Comparison of ENCODE assay signal across 8 cellular contexts in the genomic region with DNA sequence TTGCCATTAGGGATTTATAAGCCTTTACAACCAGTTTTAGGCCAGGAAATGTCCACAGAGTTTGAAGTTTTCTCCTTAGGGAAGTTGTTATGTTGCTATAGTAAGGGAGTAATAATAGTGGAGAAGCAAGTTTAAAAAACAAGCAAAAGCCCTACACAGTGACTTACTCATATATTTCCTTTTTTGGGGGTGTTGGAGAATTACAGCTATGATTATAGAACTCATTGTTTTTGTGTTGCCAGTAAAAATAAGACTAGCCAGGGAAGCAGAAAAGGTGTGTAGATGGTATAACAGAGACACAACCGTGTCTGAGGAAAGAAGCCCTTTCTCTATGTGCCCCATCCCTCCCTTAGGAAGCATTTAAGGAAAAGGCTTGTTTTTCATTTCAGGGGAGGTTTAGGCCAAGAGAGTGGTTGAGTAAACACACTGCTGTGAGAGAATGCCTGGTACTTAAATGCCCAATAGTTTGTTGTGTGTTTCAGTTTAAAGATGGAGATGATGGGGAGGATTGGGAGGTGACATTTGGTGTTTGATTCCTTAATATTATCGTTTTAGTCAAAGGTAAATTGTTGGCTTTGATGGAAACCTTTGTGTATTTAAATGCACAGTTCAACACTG. TPM values are rescaled to one million over a fixed set of nuclear protein-coding genes. Genes with fewer than 3 reads are reported as not detected.
DNase-seq lines count a peak whose midpoint lies in the region; ATAC-seq and TF ChIP-seq lines count a peak whose summit lies in the region.

No MANE protein-coding gene starts in this region.

- DNase-seq in Caco-2 (no peak), NCI-H69 (lab: John Stamatoyannopoulos, UW) (peak; percentile 60), DMS153 (lab: John Stamatoyannopoulos, UW) (no peak)
- no peak for DNase-seq in effector memory CD4-positive, alpha-beta T cell

- CTCF ChIA-PET in Caco-2 (lab: Charles Lee): no interaction called here

- H3K27me3 Mint-ChIP-seq in Caco-2 (ENCODE audit: insufficient read depth, unreplicated experiment): no peaks in the 10 kb centered on the region

- no peak overlapping the region for H3K27ac ChIP-seq in effector memory CD4-positive, alpha-beta T cell (ENCODE audit: insufficient read depth, low read length, poor library complexity, severe bottlenecking)
- peak overlapping the region; percentile 97 for H3K27ac ChIP-seq in neutrophil

- TF ChIP-seq CTCF in Caco-2 (IDR thresholded peaks at IDR 0.05; ENCODE audit: insufficient read depth in 1 of 2, low read depth in 1 of 2, low read length in 1 of 2, severe bottlenecking in 1 of 2, unreplicated experiment in 1 of 2) (no peak), neutrophil (IDR thresholded peaks at IDR 0.05) (no peak)

- POLR2A ChIA-PET in Caco-2 (lab: Charles Lee): no interaction called here

- peaks cover 14% of the 10 kb centered on the region for H3K4me1 Mint-ChIP-seq in Caco-2 (ENCODE audit: low read depth, unreplicated experiment)

- intact Hi-C loops in Caco-2 (cut with micrococcal nuclease; ENCODE audit: unreplicated experiment): no loop called here

- ATAC-seq in HG03460 (IDR thresholded peaks at IDR 0.05; ENCODE audit: unreplicated experiment) (no peak), HG03025 (IDR thresholded peaks at IDR 0.05; ENCODE audit: low FRiP score, unreplicated experiment) (no peak), HG03432 (IDR thresholded peaks at IDR 0.05; ENCODE audit: unreplicated experiment) (no peak)

- H3K9me3 Mint-ChIP-seq in Caco-2 (ENCODE audit: unreplicated experiment): no peaks in the 10 kb centered on the region

- peak overlapping the region; percentile 87 for H3K4me3 Mint-ChIP-seq in Caco-2 (ENCODE audit: unreplicated experiment)

- H3K36me3 Mint-ChIP-seq in Caco-2 (ENCODE audit: insufficient read depth, unreplicated experiment): no peaks in the 10 kb centered on the region

- H3K36me3 ChIP-seq in Caco-2 (ENCODE audit: control insufficient read depth, insufficient read depth, low read length) (no peaks in the 10 kb centered on the region), neutrophil (no peaks in the 10 kb centered on the region)
- H3K36me3 ChIP-seq in effector memory CD4-positive, alpha-beta T cell (ENCODE audit: control insufficient read depth, insufficient read depth, low read length): no peaks in the 10 kb centered on the region

- no TSS peak for BruUV-seq in Caco-2 (replicated peaks; lab: Mats Ljungman, UMichigan)

- H3K27me3 ChIP-seq in Caco-2 (replicated peaks; ENCODE audit: control insufficient read depth, insufficient read depth, low read length): no peaks in the 10 kb centered on the region
- H3K27me3 ChIP-seq in effector memory CD4-positive, alpha-beta T cell (replicated peaks; ENCODE audit: control insufficient read depth, insufficient read depth, low read length, poor library complexity, severe bottlenecking): no peaks in the 10 kb centered on the region
- no peaks in the 10 kb centered on the region for H3K27me3 ChIP-seq in neutrophil

- peak overlapping the region; percentile 72 for H3K27ac Mint-ChIP-seq in Caco-2 (ENCODE audit: unreplicated experiment)

- H3K4me3 ChIP-seq in Caco-2 (ENCODE audit: low read depth, low read length): peak overlapping the region; percentile 97; the same call in 1 of the 2 replicates
- peak overlapping the region; percentile 4 for H3K4me3 ChIP-seq in effector memory CD4-positive, alpha-beta T cell (ENCODE audit: insufficient read depth, low read depth, low read length, poor library complexity, severe bottlenecking)
- peak overlapping the region; percentile 91 to 96 for H3K4me3 ChIP-seq in neutrophil (ENCODE audit: low read depth in 1 of 2, low read length in 1 of 2)

- H3K4me1 ChIP-seq in Caco-2: peaks cover 14% of the 10 kb centered on the region
- H3K4me1 ChIP-seq in effector memory CD4-positive, alpha-beta T cell (ENCODE audit: control insufficient read depth, insufficient read depth, low read length, poor library complexity, severe bottlenecking): peaks cover 27% of the 10 kb centered on the region
- peaks cover 58 to 63% of the 10 kb centered on the region in 2 experiments for H3K4me1 ChIP-seq in neutrophil (ENCODE audit: control insufficient read depth in 1 of 2, insufficient read depth in 1 of 2, low read depth in 1 of 2, low read length in 1 of 2)

- no peaks in the 10 kb centered on the region for H3K9me3 ChIP-seq in Caco-2
- H3K9me3 ChIP-seq in effector memory CD4-positive, alpha-beta T cell (ENCODE audit: control insufficient read depth, low read length): no peaks in the 10 kb centered on the region
- no peaks in the 10 kb centered on the region for H3K9me3 ChIP-seq in neutrophil

RNA-seq across cellular contexts. Expression of a gene that starts 2.4 kb away (rescaled TPM):
- 205 and 222 TPM in 2 replicates for total RNA-seq in Caco-2 (2022)

RNA-seq across cellular contexts. Expression of a gene that starts 30.4 kb away (rescaled TPM):
- not detected in 2 replicates for total RNA-seq in Caco-2 (2022)

Comparison
In these comparisons a context has a peak if more than half of its experiments do, and no peak if none do; other contexts are left out.
1. H3K4me3 ChIP-seq: peak in every context shown above with its lines; median percentile 97 in Caco-2; 94 in neutrophil; 4 in effector memory CD4-positive, alpha-beta T cell.